Comparison of ENCODE assay signal across 1 cellular context in the genomic region with DNA sequence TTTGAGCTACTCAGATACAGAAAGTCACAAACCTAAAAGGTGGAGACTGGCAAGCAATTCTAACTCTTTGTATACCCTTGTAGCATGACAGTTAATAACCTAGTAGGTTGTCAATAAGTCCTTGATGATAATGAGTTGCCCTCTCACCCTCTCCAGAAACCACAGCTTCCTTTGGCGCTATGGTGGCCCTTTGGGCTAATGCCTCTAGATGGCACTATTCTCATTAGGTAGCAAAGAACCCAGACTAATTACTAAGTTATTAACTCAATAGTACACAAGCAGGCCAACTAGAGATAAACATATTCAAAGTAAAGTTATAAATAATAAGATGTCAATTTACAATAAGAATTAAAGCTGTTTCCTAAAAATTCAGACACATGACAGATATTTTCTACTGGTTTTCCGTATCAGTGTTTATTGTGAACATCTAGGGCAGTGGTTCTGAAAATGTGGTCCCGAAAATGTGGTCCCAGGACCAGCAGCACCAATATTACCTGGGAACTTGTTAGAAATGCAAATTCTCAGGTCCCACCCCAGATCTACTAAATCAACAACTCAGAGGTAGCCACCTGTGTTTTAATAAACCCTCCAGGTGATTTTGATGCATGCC.
TF ChIP-seq lines count a peak whose summit lies in the region.

No MANE protein-coding gene starts in this region.

TF ChIP-seq in GM23338, 12 proteins besides CTCF, POLR2A, EP300 and RAD21 (continued from another document):
- TF ChIP-seq, protein P1, sequence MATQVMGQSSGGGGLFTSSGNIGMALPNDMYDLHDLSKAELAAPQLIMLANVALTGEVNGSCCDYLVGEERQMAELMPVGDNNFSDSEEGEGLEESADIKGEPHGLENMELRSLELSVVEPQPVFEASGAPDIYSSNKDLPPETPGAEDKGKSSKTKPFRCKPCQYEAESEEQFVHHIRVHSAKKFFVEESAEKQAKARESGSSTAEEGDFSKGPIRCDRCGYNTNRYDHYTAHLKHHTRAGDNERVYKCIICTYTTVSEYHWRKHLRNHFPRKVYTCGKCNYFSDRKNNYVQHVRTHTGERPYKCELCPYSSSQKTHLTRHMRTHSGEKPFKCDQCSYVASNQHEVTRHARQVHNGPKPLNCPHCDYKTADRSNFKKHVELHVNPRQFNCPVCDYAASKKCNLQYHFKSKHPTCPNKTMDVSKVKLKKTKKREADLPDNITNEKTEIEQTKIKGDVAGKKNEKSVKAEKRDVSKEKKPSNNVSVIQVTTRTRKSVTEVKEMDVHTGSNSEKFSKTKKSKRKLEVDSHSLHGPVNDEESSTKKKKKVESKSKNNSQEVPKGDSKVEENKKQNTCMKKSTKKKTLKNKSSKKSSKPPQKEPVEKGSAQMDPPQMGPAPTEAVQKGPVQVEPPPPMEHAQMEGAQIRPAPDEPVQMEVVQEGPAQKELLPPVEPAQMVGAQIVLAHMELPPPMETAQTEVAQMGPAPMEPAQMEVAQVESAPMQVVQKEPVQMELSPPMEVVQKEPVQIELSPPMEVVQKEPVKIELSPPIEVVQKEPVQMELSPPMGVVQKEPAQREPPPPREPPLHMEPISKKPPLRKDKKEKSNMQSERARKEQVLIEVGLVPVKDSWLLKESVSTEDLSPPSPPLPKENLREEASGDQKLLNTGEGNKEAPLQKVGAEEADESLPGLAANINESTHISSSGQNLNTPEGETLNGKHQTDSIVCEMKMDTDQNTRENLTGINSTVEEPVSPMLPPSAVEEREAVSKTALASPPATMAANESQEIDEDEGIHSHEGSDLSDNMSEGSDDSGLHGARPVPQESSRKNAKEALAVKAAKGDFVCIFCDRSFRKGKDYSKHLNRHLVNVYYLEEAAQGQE (IDR thresholded peaks at IDR 0.05; ENCODE audit: unreplicated experiment), result no peak
- TF ChIP-seq NANOG (IDR thresholded peaks at IDR 0.05; ENCODE audit: borderline replicate concordance) (no peak), EZH2phosphoT487 (IDR thresholded peaks at IDR 0.05; ENCODE audit: unreplicated experiment) (no peak), ZNF114 (CRISPR knock-in tag; IDR thresholded peaks at IDR 0.05) (no peak), ZNF331 (CRISPR knock-in tag; IDR thresholded peaks at IDR 0.05; ENCODE audit: low read depth) (no peak), POLR2AphosphoS5 (IDR thresholded peaks at IDR 0.05; ENCODE audit: low read depth) (no peak)
- TF ChIP-seq, protein P2, sequence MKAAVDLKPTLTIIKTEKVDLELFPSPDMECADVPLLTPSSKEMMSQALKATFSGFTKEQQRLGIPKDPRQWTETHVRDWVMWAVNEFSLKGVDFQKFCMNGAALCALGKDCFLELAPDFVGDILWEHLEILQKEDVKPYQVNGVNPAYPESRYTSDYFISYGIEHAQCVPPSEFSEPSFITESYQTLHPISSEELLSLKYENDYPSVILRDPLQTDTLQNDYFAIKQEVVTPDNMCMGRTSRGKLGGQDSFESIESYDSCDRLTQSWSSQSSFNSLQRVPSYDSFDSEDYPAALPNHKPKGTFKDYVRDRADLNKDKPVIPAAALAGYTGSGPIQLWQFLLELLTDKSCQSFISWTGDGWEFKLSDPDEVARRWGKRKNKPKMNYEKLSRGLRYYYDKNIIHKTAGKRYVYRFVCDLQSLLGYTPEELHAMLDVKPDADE (IDR thresholded peaks at IDR 0.05), result no peak
